Comparison of ENCODE assay signal across 19 cellular contexts in genomic region chr5:111929261-111929660, GRCh38.
DNase-seq lines count a peak whose midpoint lies in the region; ATAC-seq and TF ChIP-seq lines count a peak whose summit lies in the region.
"Had no signal": no experiment of that assay in that cellular context is flagged by ENCODE, and none has a peak within 500 bp of the region (broad histone marks: within the 10 kb centered on the region; RNA-seq: fewer than 3 reads in every experiment).

No MANE protein-coding gene starts in this region.

- 0 out of 2 replicates have a peak overlapping the region, but pooled peaks have one; percentile 14 for H3K4me2 ChIP-seq in SK-N-SH
- peak overlapping the region; percentile 16; the same call in 1 of the 2 replicates for H3K4me2 ChIP-seq in PC-3 (ENCODE audit: low read length)
- H3K4me2 ChIP-seq: KMS-11 had no signal

- CTCF ChIA-PET in SK-N-SH (lab: Yijun Ruan, JAX) (no interaction called here), PC-3 (lab: Charles Lee) (no interaction called here)
- CTCF ChIA-PET in activated CD8-positive, alpha-beta T cell treated with anti-CD3 and anti-CD28 coated beads, Interleukin-2, amount 10 ng/mL, durations not matched to agents 7 days and 5 days (lab: Charles Lee) = no interaction called here

- H3K27me3 Mint-ChIP-seq in activated CD8-positive, alpha-beta T cell treated with anti-CD3 and anti-CD28 coated beads, Interleukin-2, amount 10 ng/mL, durations not matched to agents 7 days and 5 days (ENCODE audit: low read depth) = no peaks in the 10 kb centered on the region
- H3K27me3 Mint-ChIP-seq in stimulated activated naive CD8-positive, alpha-beta T cell treated with anti-CD3 and anti-CD28 coated beads, Interleukin-15, amount 100 ng/mL, for 72 hours = no peaks in the 10 kb centered on the region

- DNase-seq in SK-N-SH = no peak
- no peak for DNase-seq in PC-3
- DNase-seq in epithelial cell of prostate (ENCODE audit: low read depth, low spot score) = no peak
- DNase-seq in activated CD8-positive, alpha-beta T cell treated with anti-CD3 and anti-CD28 coated beads, Interleukin-2, amount 10 ng/mL, durations not matched to agents 7 days and 5 days = no peak
- no peak for DNase-seq in stimulated activated naive CD8-positive, alpha-beta T cell treated with anti-CD3 and anti-CD28 coated beads, Interleukin-15, amount 100 ng/mL, for 72 hours
- no peak for DNase-seq in ascending aorta (ENCODE audit: low spot score in 2 of 2)
- DNase-seq: 8988T; H7; MM.1S; NCI-H187; NCI-H345; NCI-H526 treated with DMSO at 0.1 percent for 48 hours; NK-92 treated with Interleukin-12 subunit alpha and Interleukin-12 subunit beta, amount 100 ng/mL, for 24 hours; RPMI8226 had no signal

- no peaks in the 10 kb centered on the region for H3K9me3 Mint-ChIP-seq in activated CD8-positive, alpha-beta T cell treated with anti-CD3 and anti-CD28 coated beads, Interleukin-2, amount 10 ng/mL, durations not matched to agents 7 days and 5 days (ENCODE audit: insufficient read depth)
- no peaks in the 10 kb centered on the region for H3K9me3 Mint-ChIP-seq in stimulated activated naive CD8-positive, alpha-beta T cell treated with anti-CD3 and anti-CD28 coated beads, Interleukin-15, amount 100 ng/mL, for 72 hours

- no peaks in the 10 kb centered on the region for H3K9me3 ChIP-seq in SK-N-SH
- H3K9me3 ChIP-seq in PC-3 (ENCODE audit: low read length) = no peaks in the 10 kb centered on the region
- H3K9me3 ChIP-seq in skeletal muscle tissue (ENCODE audit: control insufficient read depth in 3 of 3, low read length in 3 of 3) = no peaks in the 10 kb centered on the region
- no peaks in the 10 kb centered on the region for H3K9me3 ChIP-seq in ascending aorta

- H3K27me3 ChIP-seq in SK-N-SH (ENCODE audit: insufficient read depth) (no peaks in the 10 kb centered on the region), PC-3 (ENCODE audit: low read length) (no peaks in the 10 kb centered on the region), skeletal muscle tissue (ENCODE audit: control insufficient read depth in 3 of 3, insufficient read depth in 3 of 3, low read length in 3 of 3) (no peaks in the 10 kb centered on the region), ascending aorta (no peaks in the 10 kb centered on the region)

- peak overlapping the region; percentile 10; the same call in 1 of the 2 replicates for H3K9ac ChIP-seq in SK-N-SH
- no peak overlapping the region for H3K9ac ChIP-seq in PC-3 (ENCODE audit: low read length)
- H3K9ac ChIP-seq in skeletal muscle tissue (ENCODE audit: low read depth in 1 of 3, low read length in 3 of 3) = no peak overlapping the region
- H3K9ac ChIP-seq: KMS-11 had no signal

- H2AFZ ChIP-seq in SK-N-SH (ENCODE audit: low read depth) = peak overlapping the region; percentile 55; the same call in 1 of the 2 replicates
- no peak overlapping the region for H2AFZ ChIP-seq in PC-3 (ENCODE audit: low read length)

- H3K27ac Mint-ChIP-seq in activated CD8-positive, alpha-beta T cell treated with anti-CD3 and anti-CD28 coated beads, Interleukin-2, amount 10 ng/mL, durations not matched to agents 7 days and 5 days = no peak overlapping the region
- H3K27ac Mint-ChIP-seq in stimulated activated naive CD8-positive, alpha-beta T cell treated with anti-CD3 and anti-CD28 coated beads, Interleukin-15, amount 100 ng/mL, for 72 hours = no peak overlapping the region

- intact Hi-C loops in PC-3 (cut with micrococcal nuclease) = no loop called here
- intact Hi-C loops in ascending aorta (cut with DNase I) = no loop called here

- TF ChIP-seq EP300 in SK-N-SH (IDR thresholded peaks at IDR 0.05; ENCODE audit: borderline replicate concordance in 1 of 2, low read depth in 1 of 2, low read length in 1 of 2) = no peak

- H3K36me3 Mint-ChIP-seq in activated CD8-positive, alpha-beta T cell treated with anti-CD3 and anti-CD28 coated beads, Interleukin-2, amount 10 ng/mL, durations not matched to agents 7 days and 5 days (ENCODE audit: low read depth) = no peaks in the 10 kb centered on the region

- H4K20me1 ChIP-seq in SK-N-SH (ENCODE audit: insufficient read depth) (no peaks in the 10 kb centered on the region), PC-3 (ENCODE audit: low read length) (no peaks in the 10 kb centered on the region)

- no peaks in the 10 kb centered on the region for H3K9me2 ChIP-seq in SK-N-SH
- no peaks in the 10 kb centered on the region for H3K9me2 ChIP-seq in PC-3 (replicated peaks; ENCODE audit: low read length)

- H3K27ac ChIP-seq in SK-N-SH (ENCODE audit: low read depth in 2 of 2, low read length in 1 of 2) (peak overlapping the region; percentile 87 to 99), PC-3 (ENCODE audit: low read length) (peak overlapping the region; percentile 47), epithelial cell of prostate (peak overlapping the region; percentile 63), skeletal muscle tissue (ENCODE audit: low read depth, low read length) (peak overlapping the region; percentile 20), ascending aorta (no peak overlapping the region)
- H3K27ac ChIP-seq: C4-2B, KMS-11 had no signal

- no peaks in the 10 kb centered on the region for H3K36me3 ChIP-seq in SK-N-SH (replicated peaks in 1 of 2; ENCODE audit: control insufficient read depth in 1 of 2, insufficient read depth in 2 of 2, low read length in 1 of 2)
- H3K36me3 ChIP-seq in PC-3 (ENCODE audit: low read depth, low read length) = no peaks in the 10 kb centered on the region
- H3K36me3 ChIP-seq in skeletal muscle tissue (ENCODE audit: control insufficient read depth in 3 of 3, insufficient read depth in 3 of 3, low read length in 3 of 3) = no peaks in the 10 kb centered on the region
- H3K36me3 ChIP-seq in ascending aorta = no peaks in the 10 kb centered on the region

- H3K79me2 ChIP-seq in SK-N-SH (ENCODE audit: insufficient read depth) = no peaks in the 10 kb centered on the region
- no peaks in the 10 kb centered on the region for H3K79me2 ChIP-seq in PC-3 (ENCODE audit: low read length)

- H3K4me1 Mint-ChIP-seq in activated CD8-positive, alpha-beta T cell treated with anti-CD3 and anti-CD28 coated beads, Interleukin-2, amount 10 ng/mL, durations not matched to agents 7 days and 5 days (ENCODE audit: low read depth) = no peaks in the 10 kb centered on the region
- no peaks in the 10 kb centered on the region for H3K4me1 Mint-ChIP-seq in stimulated activated naive CD8-positive, alpha-beta T cell treated with anti-CD3 and anti-CD28 coated beads, Interleukin-15, amount 100 ng/mL, for 72 hours

- TF ChIP-seq CTCF in SK-N-SH (IDR thresholded peaks at IDR 0.05) (no peak), PC-3 (conservative IDR thresholded peaks at IDR 0.05; ENCODE audit: low read depth, low read length) (no peak), ascending aorta (IDR thresholded peaks at IDR 0.05) (no peak)

- no peak for ATAC-seq in SK-N-SH treated with all-trans-retinoic acid at 6 μM for 48 hours
- no peak for ATAC-seq in PC-3
- ATAC-seq in activated CD8-positive, alpha-beta T cell treated with anti-CD3 and anti-CD28 coated beads, Interleukin-2, amount 10 ng/mL, durations not matched to agents 7 days and 5 days = no peak
- no peak for ATAC-seq in stimulated activated naive CD8-positive, alpha-beta T cell treated with anti-CD3 and anti-CD28 coated beads, Interleukin-15, amount 100 ng/mL, for 72 hours
- ATAC-seq: HepG2 had no signal

- TF ChIP-seq RAD21 in SK-N-SH (IDR thresholded peaks at IDR 0.05; ENCODE audit: low read length) = no peak

- H3F3A ChIP-seq in SK-N-SH (replicated peaks; ENCODE audit: insufficient read depth) (peaks cover 55% of the 10 kb centered on the region), PC-3 (ENCODE audit: low read length, unreplicated experiment) (no peaks in the 10 kb centered on the region)

- POLR2A ChIA-PET in SK-N-SH (lab: Yijun Ruan, JAX) (no interaction called here), PC-3 (lab: Charles Lee; ENCODE audit: unreplicated experiment) (no interaction called here)
- POLR2A ChIA-PET in activated CD8-positive, alpha-beta T cell treated with anti-CD3 and anti-CD28 coated beads, Interleukin-2, amount 10 ng/mL, durations not matched to agents 7 days and 5 days (lab: Charles Lee) = no interaction called here

- no peak overlapping the region for H3K4me3 Mint-ChIP-seq in activated CD8-positive, alpha-beta T cell treated with anti-CD3 and anti-CD28 coated beads, Interleukin-2, amount 10 ng/mL, durations not matched to agents 7 days and 5 days
- no peak overlapping the region for H3K4me3 Mint-ChIP-seq in stimulated activated naive CD8-positive, alpha-beta T cell treated with anti-CD3 and anti-CD28 coated beads, Interleukin-15, amount 100 ng/mL, for 72 hours

- no TSS peak for BruUV-seq in PC-3 (replicated peaks; lab: Mats Ljungman, UMichigan)

- H3K4me1 ChIP-seq in SK-N-SH (ENCODE audit: control insufficient read depth in 1 of 2, insufficient read depth in 2 of 2, low read depth in 1 of 2, low read length in 1 of 2) (peaks cover 0 to 44% of the 10 kb centered on the region in 2 experiments), PC-3 (ENCODE audit: insufficient read depth, low read length) (peaks cover 26% of the 10 kb centered on the region), skeletal muscle tissue (ENCODE audit: control insufficient read depth in 3 of 3, insufficient read depth in 3 of 3, low read length in 3 of 3) (peaks cover 0 to 3% (median 3%) of the 10 kb centered on the region in 3 donors), ascending aorta (peaks cover 4 to 8% of the 10 kb centered on the region in 2 donors)

- no peak overlapping the region for H3K4me3 ChIP-seq in SK-N-SH (ENCODE audit: low read depth in 2 of 2, low read length in 1 of 2)
- no peak overlapping the region for H3K4me3 ChIP-seq in PC-3 (ENCODE audit: low read length)
- no peak overlapping the region for H3K4me3 ChIP-seq in skeletal muscle tissue (ENCODE audit: low read length in 3 of 3)
- H3K4me3 ChIP-seq in ascending aorta = no peak overlapping the region

TF ChIP-seq in SK-N-SH, 30 proteins besides CTCF, POLR2A, EP300 and RAD21 (continues in another document):
- TF ChIP-seq GATA2 (CRISPR knock-in tag; IDR thresholded peaks at IDR 0.05) = no peak
- TF ChIP-seq USF2 (IDR thresholded peaks at IDR 0.05; ENCODE audit: borderline replicate concordance, low read depth, low read length) = no peak

TF ChIP-seq in SK-N-SH treated with all-trans-retinoic acid at 6 μM for 48 hours, 23 proteins besides CTCF, POLR2A, EP300 and RAD21 (continues in another document):
- no peak for TF ChIP-seq ARNTL (CRISPR knock-in tag; IDR thresholded peaks at IDR 0.05; ENCODE audit: borderline replicate concordance, low read depth)

Comparison
In these comparisons a context has a peak if more than half of its experiments do, and no peak if none do; other contexts are left out.
1. H3K27ac ChIP-seq: peak in SK-N-SH (2 of 2), PC-3 (single experiment), epithelial cell of prostate (single experiment) and skeletal muscle tissue (single experiment); none in ascending aorta (0 of 2).